ENCODE assay signal across 12 cellular contexts in genomic region chr20:11041396-11041795, GRCh38.
"Had no signal": no experiment of that assay in that cellular context is flagged by ENCODE, and none has a peak within 500 bp of the region (broad histone marks: within the 10 kb centered on the region; RNA-seq: fewer than 3 reads in every experiment).

No MANE protein-coding gene starts in this region.

- DNase-seq: activated CD4-positive, alpha-beta T cell treated with anti-CD3 and anti-CD28 coated beads, Interleukin-2, amount 50 U/mL, for 1 hour; activated CD8-positive, alpha-beta memory T cell treated with anti-CD3 and anti-CD28 coated beads for 24 hours; activated naive CD8-positive, alpha-beta T cell treated with anti-CD3 and anti-CD28 coated beads for 36 hours; effector memory CD4-positive, alpha-beta T cell; islet precursor cell; left lung; naive thymus-derived CD8-positive, alpha-beta T cell; pancreas; sigmoid colon; stimulated activated CD4-positive, alpha-beta T cell treated with anti-CD3 and anti-CD28 coated beads, Interleukin-12 subunit alpha, Interleukin-12 subunit beta, amount 100 ng/mL, for 4 hours; stimulated activated CD4-positive, alpha-beta T cell treated with anti-CD3 and anti-CD28 coated beads, Interleukin-2, amount 100 ng/mL, for 24 hours; T-helper 9 cell had no signal

- H3K27ac ChIP-seq: left lung, pancreas, sigmoid colon had no signal

- ATAC-seq: left lung; naive thymus-derived CD8-positive, alpha-beta T cell; pancreas had no signal

- H3K4me3 ChIP-seq: left lung, pancreas, sigmoid colon had no signal
